ENCODE assay signal across 1 cellular context in the genomic region with DNA sequence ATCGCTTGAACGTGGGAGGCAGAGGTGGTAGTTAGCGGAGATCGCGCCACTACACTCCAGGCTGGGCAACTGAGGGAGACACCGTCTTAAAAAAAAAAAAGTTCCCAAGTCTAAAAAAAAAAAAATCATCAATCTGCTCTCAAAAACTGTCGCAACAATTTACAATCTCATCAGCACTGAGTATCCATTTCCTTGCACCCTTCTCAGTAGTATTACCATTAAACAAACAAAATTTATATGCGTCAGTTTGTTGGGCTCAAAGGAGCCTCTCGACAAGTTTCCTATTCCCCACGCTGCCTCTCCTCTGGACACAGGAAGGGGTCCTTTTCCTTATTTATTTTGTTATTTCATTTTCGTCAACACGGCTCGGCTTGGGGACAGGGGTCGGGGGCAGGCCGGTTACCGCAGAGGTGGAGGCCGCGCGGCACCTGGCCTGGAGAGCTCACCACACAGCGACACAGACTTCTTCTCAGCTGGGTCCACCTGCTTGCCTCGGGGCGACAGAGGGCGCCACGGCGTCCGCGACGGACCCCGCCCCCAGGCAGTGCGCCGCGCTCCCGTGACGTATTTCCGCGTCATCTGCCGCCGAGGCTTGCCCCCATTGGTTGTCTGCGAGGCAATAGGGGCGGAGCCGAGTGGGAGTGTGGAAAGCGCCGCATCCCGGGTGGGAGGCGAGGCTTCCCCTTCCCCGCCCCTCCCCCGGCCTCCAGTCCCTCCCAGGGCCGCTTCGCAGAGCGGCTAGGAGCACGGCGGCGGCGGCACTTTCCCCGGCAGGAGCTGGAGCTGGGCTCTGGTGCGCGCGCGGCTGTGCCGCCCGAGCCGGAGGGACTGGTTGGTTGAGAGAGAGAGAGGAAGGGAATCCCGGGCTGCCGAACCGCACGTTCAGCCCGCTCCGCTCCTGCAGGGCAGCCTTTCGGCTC.
TF ChIP-seq lines count a peak whose summit lies in the region.

A gene (plus strand): TSS at position 709 of the 920 bp plus-strand sequence. CDS start 436 bp downstream, outside the sequence.

TF ChIP-seq in HepG2, 621 proteins besides CTCF, POLR2A, EP300 and RAD21 (continued from another document and continues in another):
- TF ChIP-seq HES4 (CRISPR knock-in tag; IDR thresholded peaks at IDR 0.05; ENCODE audit: borderline replicate concordance) (no peak), ZNF569 (CRISPR knock-in tag; IDR thresholded peaks at IDR 0.05; ENCODE audit: borderline replicate concordance) (no peak), ZNF605 (CRISPR knock-in tag; IDR thresholded peaks at IDR 0.05) (no peak), HNRNPUL1 (IDR thresholded peaks at IDR 0.05; ENCODE audit: low read depth, low read length) (no peak), DPF2 (CRISPR knock-in tag; IDR thresholded peaks at IDR 0.05; ENCODE audit: borderline replicate concordance, low read depth) (no peak), RAD51 (IDR thresholded peaks at IDR 0.05; ENCODE audit: borderline replicate concordance) (no peak), ZNF775 (CRISPR knock-in tag; IDR thresholded peaks at IDR 0.05; ENCODE audit: borderline replicate concordance) (no peak), ZNF354B (CRISPR knock-in tag; IDR thresholded peaks at IDR 0.05) (no peak), SRF (IDR thresholded peaks at IDR 0.05; ENCODE audit: low read depth, low read length) (no peak), RNF2 (conservative IDR thresholded peaks at IDR 0.05; ENCODE audit: low read depth) (no peak), SNAPC2 (CRISPR knock-in tag; IDR thresholded peaks at IDR 0.05) (0 out of 2 replicates have a peak, but pooled peaks have one; percentile 32), ZNF761 (CRISPR knock-in tag; conservative IDR thresholded peaks at IDR 0.05) (no peak), KDM6A (CRISPR knock-in tag; IDR thresholded peaks at IDR 0.05; ENCODE audit: low read depth) (no peak), TCF7L2 (IDR thresholded peaks at IDR 0.05; ENCODE audit: low read depth, low read length) (no peak), GLI4 (CRISPR knock-in tag; IDR thresholded peaks at IDR 0.05; ENCODE audit: borderline replicate concordance) (no peak), ZNF670 (CRISPR knock-in tag; IDR thresholded peaks at IDR 0.05; ENCODE audit: borderline replicate concordance) (no peak), BRCA1 (CRISPR knock-in tag; IDR thresholded peaks at IDR 0.05) (no peak), YEATS4 (CRISPR knock-in tag; IDR thresholded peaks at IDR 0.05; ENCODE audit: borderline replicate concordance) (peak; percentile 61), HDAC1 (CRISPR knock-in tag; IDR thresholded peaks at IDR 0.05) (peak; percentile 92), MED13 (CRISPR knock-in tag; IDR thresholded peaks at IDR 0.05) (no peak), KLF15 (CRISPR knock-in tag; IDR thresholded peaks at IDR 0.05; ENCODE audit: borderline replicate concordance) (no peak), ZFP41 (CRISPR knock-in tag; IDR thresholded peaks at IDR 0.05; ENCODE audit: borderline replicate concordance) (no peak), TEAD2 (CRISPR knock-in tag; IDR thresholded peaks at IDR 0.05) (no peak), KMT2B (CRISPR knock-in tag; IDR thresholded peaks at IDR 0.05) (peak; percentile 95), CCAR2 (optimal IDR thresholded peaks at IDR 0.05; ENCODE audit: low read depth, low read length) (no peak), TOE1 (CRISPR knock-in tag; IDR thresholded peaks at IDR 0.05) (no peak), ZNF644 (CRISPR knock-in tag; IDR thresholded peaks at IDR 0.05; ENCODE audit: low read depth) (no peak), KLF16 (CRISPR knock-in tag; IDR thresholded peaks at IDR 0.05) (peak in 1 of 2 experiments; percentile 92; a peak in 2 of 4 replicates), ZNF607 (CRISPR knock-in tag; IDR thresholded peaks at IDR 0.05; ENCODE audit: borderline replicate concordance) (no peak; the same call in 1 of the 2 replicates), ZNF619 (CRISPR knock-in tag; IDR thresholded peaks at IDR 0.05) (no peak)
- TF ChIP-seq, protein P1, sequence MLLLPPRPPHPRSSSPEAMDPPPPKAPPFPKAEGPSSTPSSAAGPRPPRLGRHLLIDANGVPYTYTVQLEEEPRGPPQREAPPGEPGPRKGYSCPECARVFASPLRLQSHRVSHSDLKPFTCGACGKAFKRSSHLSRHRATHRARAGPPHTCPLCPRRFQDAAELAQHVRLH (CRISPR knock-in tag; IDR thresholded peaks at IDR 0.05; ENCODE audit: borderline replicate concordance, low read depth), result peak; percentile 87; the same call in 1 of the 2 replicates
- TF ChIP-seq, protein P2, sequence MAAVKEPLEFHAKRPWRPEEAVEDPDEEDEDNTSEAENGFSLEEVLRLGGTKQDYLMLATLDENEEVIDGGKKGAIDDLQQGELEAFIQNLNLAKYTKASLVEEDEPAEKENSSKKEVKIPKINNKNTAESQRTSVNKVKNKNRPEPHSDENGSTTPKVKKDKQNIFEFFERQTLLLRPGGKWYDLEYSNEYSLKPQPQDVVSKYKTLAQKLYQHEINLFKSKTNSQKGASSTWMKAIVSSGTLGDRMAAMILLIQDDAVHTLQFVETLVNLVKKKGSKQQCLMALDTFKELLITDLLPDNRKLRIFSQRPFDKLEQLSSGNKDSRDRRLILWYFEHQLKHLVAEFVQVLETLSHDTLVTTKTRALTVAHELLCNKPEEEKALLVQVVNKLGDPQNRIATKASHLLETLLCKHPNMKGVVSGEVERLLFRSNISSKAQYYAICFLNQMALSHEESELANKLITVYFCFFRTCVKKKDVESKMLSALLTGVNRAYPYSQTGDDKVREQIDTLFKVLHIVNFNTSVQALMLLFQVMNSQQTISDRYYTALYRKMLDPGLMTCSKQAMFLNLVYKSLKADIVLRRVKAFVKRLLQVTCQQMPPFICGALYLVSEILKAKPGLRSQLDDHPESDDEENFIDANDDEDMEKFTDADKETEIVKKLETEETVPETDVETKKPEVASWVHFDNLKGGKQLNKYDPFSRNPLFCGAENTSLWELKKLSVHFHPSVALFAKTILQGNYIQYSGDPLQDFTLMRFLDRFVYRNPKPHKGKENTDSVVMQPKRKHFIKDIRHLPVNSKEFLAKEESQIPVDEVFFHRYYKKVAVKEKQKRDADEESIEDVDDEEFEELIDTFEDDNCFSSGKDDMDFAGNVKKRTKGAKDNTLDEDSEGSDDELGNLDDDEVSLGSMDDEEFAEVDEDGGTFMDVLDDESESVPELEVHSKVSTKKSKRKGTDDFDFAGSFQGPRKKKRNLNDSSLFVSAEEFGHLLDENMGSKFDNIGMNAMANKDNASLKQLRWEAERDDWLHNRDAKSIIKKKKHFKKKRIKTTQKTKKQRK (IDR thresholded peaks at IDR 0.05; ENCODE audit: low read length), result no peak
- TF ChIP-seq, protein P3, sequence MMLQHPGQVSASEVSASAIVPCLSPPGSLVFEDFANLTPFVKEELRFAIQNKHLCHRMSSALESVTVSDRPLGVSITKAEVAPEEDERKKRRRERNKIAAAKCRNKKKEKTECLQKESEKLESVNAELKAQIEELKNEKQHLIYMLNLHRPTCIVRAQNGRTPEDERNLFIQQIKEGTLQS (CRISPR knock-in tag; IDR thresholded peaks at IDR 0.05), result no peak
- TF ChIP-seq, protein P4, sequence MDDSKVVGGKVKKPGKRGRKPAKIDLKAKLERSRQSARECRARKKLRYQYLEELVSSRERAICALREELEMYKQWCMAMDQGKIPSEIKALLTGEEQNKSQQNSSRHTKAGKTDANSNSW (CRISPR knock-in tag; IDR thresholded peaks at IDR 0.05; ENCODE audit: borderline replicate concordance), result 0 out of 2 replicates have a peak, but pooled peaks have one; percentile 54
- TF ChIP-seq, protein P5, sequence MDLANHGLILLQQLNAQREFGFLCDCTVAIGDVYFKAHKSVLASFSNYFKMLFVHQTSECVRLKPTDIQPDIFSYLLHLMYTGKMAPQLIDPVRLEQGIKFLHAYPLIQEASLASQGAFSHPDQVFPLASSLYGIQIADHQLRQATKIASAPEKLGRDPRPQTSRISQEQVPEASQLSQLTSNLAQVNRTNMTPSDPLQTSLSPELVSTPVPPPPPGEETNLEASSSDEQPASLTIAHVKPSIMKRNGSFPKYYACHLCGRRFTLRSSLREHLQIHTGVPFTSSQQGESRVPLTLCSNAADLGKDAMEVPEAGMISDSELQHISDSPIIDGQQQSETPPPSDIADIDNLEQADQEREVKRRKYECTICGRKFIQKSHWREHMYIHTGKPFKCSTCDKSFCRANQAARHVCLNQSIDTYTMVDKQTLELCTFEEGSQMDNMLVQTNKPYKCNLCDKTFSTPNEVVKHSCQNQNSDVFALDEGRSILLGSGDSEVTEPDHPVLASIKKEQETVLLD (CRISPR knock-in tag; IDR thresholded peaks at IDR 0.05; ENCODE audit: low read depth), result no peak
- TF ChIP-seq, protein P6, sequence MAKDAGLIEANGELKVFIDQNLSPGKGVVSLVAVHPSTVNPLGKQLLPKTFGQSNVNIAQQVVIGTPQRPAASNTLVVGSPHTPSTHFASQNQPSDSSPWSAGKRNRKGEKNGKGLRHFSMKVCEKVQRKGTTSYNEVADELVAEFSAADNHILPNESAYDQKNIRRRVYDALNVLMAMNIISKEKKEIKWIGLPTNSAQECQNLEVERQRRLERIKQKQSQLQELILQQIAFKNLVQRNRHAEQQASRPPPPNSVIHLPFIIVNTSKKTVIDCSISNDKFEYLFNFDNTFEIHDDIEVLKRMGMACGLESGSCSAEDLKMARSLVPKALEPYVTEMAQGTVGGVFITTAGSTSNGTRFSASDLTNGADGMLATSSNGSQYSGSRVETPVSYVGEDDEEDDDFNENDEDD (CRISPR knock-in tag; IDR thresholded peaks at IDR 0.05; ENCODE audit: borderline replicate concordance), result peak; percentile 78; the same call in 1 of the 2 replicates
- TF ChIP-seq, protein P7, sequence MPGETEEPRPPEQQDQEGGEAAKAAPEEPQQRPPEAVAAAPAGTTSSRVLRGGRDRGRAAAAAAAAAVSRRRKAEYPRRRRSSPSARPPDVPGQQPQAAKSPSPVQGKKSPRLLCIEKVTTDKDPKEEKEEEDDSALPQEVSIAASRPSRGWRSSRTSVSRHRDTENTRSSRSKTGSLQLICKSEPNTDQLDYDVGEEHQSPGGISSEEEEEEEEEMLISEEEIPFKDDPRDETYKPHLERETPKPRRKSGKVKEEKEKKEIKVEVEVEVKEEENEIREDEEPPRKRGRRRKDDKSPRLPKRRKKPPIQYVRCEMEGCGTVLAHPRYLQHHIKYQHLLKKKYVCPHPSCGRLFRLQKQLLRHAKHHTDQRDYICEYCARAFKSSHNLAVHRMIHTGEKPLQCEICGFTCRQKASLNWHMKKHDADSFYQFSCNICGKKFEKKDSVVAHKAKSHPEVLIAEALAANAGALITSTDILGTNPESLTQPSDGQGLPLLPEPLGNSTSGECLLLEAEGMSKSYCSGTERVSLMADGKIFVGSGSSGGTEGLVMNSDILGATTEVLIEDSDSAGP (CRISPR knock-in tag; IDR thresholded peaks at IDR 0.05; ENCODE audit: borderline replicate concordance), result peak; percentile 59
- TF ChIP-seq, protein P8, sequence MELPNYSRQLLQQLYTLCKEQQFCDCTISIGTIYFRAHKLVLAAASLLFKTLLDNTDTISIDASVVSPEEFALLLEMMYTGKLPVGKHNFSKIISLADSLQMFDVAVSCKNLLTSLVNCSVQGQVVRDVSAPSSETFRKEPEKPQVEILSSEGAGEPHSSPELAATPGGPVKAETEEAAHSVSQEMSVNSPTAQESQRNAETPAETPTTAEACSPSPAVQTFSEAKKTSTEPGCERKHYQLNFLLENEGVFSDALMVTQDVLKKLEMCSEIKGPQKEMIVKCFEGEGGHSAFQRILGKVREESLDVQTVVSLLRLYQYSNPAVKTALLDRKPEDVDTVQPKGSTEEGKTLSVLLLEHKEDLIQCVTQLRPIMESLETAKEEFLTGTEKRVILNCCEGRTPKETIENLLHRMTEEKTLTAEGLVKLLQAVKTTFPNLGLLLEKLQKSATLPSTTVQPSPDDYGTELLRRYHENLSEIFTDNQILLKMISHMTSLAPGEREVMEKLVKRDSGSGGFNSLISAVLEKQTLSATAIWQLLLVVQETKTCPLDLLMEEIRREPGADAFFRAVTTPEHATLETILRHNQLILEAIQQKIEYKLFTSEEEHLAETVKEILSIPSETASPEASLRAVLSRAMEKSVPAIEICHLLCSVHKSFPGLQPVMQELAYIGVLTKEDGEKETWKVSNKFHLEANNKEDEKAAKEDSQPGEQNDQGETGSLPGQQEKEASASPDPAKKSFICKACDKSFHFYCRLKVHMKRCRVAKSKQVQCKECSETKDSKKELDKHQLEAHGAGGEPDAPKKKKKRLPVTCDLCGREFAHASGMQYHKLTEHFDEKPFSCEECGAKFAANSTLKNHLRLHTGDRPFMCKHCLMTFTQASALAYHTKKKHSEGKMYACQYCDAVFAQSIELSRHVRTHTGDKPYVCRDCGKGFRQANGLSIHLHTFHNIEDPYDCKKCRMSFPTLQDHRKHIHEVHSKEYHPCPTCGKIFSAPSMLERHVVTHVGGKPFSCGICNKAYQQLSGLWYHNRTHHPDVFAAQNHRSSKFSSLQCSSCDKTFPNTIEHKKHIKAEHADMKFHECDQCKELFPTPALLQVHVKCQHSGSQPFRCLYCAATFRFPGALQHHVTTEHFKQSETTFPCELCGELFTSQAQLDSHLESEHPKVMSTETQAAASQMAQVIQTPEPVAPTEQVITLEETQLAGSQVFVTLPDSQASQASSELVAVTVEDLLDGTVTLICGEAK (IDR thresholded peaks at IDR 0.05), result no peak
- TF ChIP-seq, protein P8 (CRISPR knock-in tag; IDR thresholded peaks at IDR 0.05), result peak; percentile 15; the same call in 1 of the 2 replicates
